Comparison of ENCODE assay signal across 8 cellular contexts in the genomic region with DNA sequence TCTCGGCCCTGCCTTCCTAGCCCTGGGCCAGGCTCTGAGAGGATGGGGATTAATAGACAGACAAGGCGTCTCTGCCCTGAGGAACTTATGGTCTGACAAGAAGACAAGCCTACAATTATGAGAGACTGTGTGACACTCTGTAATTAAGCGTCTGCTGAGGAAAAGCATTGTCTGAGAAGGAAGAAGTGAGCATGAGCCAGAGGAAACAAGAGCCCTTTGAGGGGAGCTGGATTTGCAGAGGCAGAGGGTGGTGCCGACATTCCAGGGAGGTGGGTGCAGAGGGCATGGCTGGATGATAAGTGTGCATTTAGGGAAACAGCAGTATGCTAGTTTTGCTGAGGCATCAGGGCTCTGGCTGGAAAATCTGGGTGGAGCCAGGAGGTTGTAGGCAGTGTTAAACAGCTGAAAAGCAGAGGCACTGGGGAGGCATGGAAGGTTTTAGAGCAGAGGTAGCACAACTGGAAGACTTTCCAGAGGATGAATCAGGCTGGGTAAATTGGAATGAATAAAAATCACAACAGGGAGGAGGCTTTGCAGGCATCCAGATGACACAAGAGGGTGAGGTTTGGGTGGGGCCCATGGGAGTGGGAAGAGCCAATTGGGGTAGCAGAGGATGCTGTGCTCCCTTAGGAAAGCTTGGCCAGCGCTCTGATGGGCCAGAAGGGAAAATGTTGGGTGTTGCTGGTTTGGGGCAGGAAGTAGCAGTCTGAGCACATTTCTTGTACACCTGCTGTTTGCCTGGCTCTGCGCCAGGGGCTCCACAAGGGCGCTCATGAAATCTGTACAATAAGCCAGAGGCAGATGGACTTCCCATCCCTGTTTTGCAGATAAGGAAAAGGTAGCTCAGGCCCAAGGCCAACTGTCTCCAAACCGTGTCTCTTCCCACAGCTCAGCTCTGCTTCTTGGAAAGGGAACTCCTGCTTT.
DNase-seq lines count a peak whose midpoint lies in the region; ATAC-seq and TF ChIP-seq lines count a peak whose summit lies in the region.

No MANE protein-coding gene starts in this region.

- WGBS in esophagus squamous epithelium, 2 donors, result 27 to 38% methylated on average over 4 to 5 of the region's 8 CpGs

- ATAC-seq in GM18873 (IDR thresholded peaks at IDR 0.05; ENCODE audit: low FRiP score, unreplicated experiment) (no peak), HG02763 (IDR thresholded peaks at IDR 0.05; ENCODE audit: unreplicated experiment) (no peak)

- H3K9me3 ChIP-seq in esophagus squamous epithelium, result no peaks in the 10 kb centered on the region

- peaks cover 88% of the 10 kb centered on the region for H3K4me1 Mint-ChIP-seq in osteocyte (ENCODE audit: unreplicated experiment)

- H3K4me3 Mint-ChIP-seq in osteocyte (ENCODE audit: unreplicated experiment), result peak overlapping the region; percentile 20

- peaks cover 2% of the 10 kb centered on the region for H3K36me3 Mint-ChIP-seq in osteocyte (ENCODE audit: unreplicated experiment)

- no peaks in the 10 kb centered on the region for H3K36me3 ChIP-seq in esophagus squamous epithelium

- DNase-seq in GM04503 (ENCODE audit: low read depth) (peak; percentile 44), NCI-H2227 treated with DMSO at 0.1 percent for 48 hours (lab: John Stamatoyannopoulos, UW) (peak; percentile 99), esophagus squamous epithelium (lab: John Stamatoyannopoulos, UW) (no peak), osteocyte (ENCODE audit: extremely low spot score, unreplicated experiment) (no peak), iPS-NIHi7 (ENCODE audit: extremely low spot score) (no peak)
- peak; percentile 39 for DNase-seq in activated CD8-positive, alpha-beta memory T cell treated with anti-CD3 and anti-CD28 coated beads, Interleukin-2, amount 50 U/mL, for 4 hours

- no peaks in the 10 kb centered on the region for H3K9me3 Mint-ChIP-seq in osteocyte (ENCODE audit: unreplicated experiment)

- peaks cover 62 to 100% (median 72%) of the 10 kb centered on the region in 3 donors for H3K4me1 ChIP-seq in esophagus squamous epithelium

- H3K27ac Mint-ChIP-seq in osteocyte (ENCODE audit: unreplicated experiment), result peak overlapping the region; percentile 96

- peak overlapping the region; percentile 11 to 95 (median 90) for H3K27ac ChIP-seq in esophagus squamous epithelium

- no peak for TF ChIP-seq CTCF in esophagus squamous epithelium (IDR thresholded peaks at IDR 0.05)
- TF ChIP-seq CTCF in osteocyte (IDR thresholded peaks at IDR 0.05), result no peak

- no peak overlapping the region for H3K4me3 ChIP-seq in esophagus squamous epithelium

- no peak for TF ChIP-seq POLR2A in esophagus squamous epithelium (IDR thresholded peaks at IDR 0.05)

- intact Hi-C loops in esophagus squamous epithelium (cut with DNase I), result loop anchor here (10.0 kb wide), 1 partner anchor 77 kb away; a partner anchor contains a TSS

- H3K27me3 Mint-ChIP-seq in osteocyte (ENCODE audit: unreplicated experiment), result no peaks in the 10 kb centered on the region

- H3K27me3 ChIP-seq in esophagus squamous epithelium, result no peaks in the 10 kb centered on the region

Comparison
In these comparisons a context has a peak if more than half of its experiments do, and no peak if none do; other contexts are left out.
1. DNase-seq: peak in GM04503 (single experiment), NCI-H2227 treated with DMSO at 0.1 percent for 48 hours (single experiment) and activated CD8-positive, alpha-beta memory T cell treated with anti-CD3 and anti-CD28 coated beads, Interleukin-2, amount 50 U/mL, for 4 hours (single experiment); none in esophagus squamous epithelium (single experiment), osteocyte (single experiment) and iPS-NIHi7 (single experiment).